Comparison of ENCODE assay signal across 8 cellular contexts in genomic region chr22:50783033-50783880, GRCh38. TPM values are rescaled to one million over a fixed set of nuclear protein-coding genes. Genes with fewer than 3 reads are reported as not detected.
DNase-seq lines count a peak whose midpoint lies in the region; ATAC-seq and TF ChIP-seq lines count a peak whose summit lies in the region.
"Not testable (repeated sequence)": the region's sequence is repeated elsewhere in the genome, so short reads cannot be mapped to it uniquely, and the experiment has no call there.

Gene RABL2B, minus strand, starts transcription at chr22:50783636. Its CDS starts 1,342 bp downstream, at chr22:50782294.

- H3K4me3 ChIP-seq in right cardiac atrium (ENCODE audit: low read length) = peak within 1 kb of the TSS; percentile 41
- peak within 1 kb of the TSS; percentile 70 for H3K4me3 ChIP-seq in psoas muscle
- peak within 1 kb of the TSS; percentile 56 for H3K4me3 ChIP-seq in upper lobe of right lung

- ATAC-seq in GM18499 (IDR thresholded peaks at IDR 0.05; ENCODE audit: insufficient read depth, unreplicated experiment) (peak; percentile 77), HG02884 (IDR thresholded peaks at IDR 0.05; ENCODE audit: unreplicated experiment) (peak; percentile 97), right cardiac atrium (peak; percentile 98), psoas muscle (peak; percentile 98 to 99 (median 99)), upper lobe of right lung (peak; percentile 99)

- intact Hi-C loops in T-helper 2 cell treated with Interferon-gamma antibody and Interleukin-4, amounts not matched to agents 100 ng/mL and 5 ng/mL, for 36 hours (cut with micrococcal nuclease); right cardiac atrium (cut with DNase I); psoas muscle (cut with DNase I); upper lobe of right lung (cut with DNase I): not testable (repeated sequence)

- not testable (repeated sequence) for H3K36me3 ChIP-seq in psoas muscle (ENCODE audit: insufficient read depth in 1 of 2, low read depth in 1 of 2); upper lobe of right lung

- not testable (repeated sequence) for H3K27me3 ChIP-seq in right cardiac atrium (ENCODE audit: control insufficient read depth, insufficient read depth); psoas muscle (ENCODE audit: insufficient read depth in 3 of 3, low read length in 2 of 3); upper lobe of right lung

- not testable (repeated sequence) for H3K4me1 ChIP-seq in right cardiac atrium (ENCODE audit: control insufficient read depth, insufficient read depth, low read length); psoas muscle; upper lobe of right lung

- WGBS in right cardiac atrium = under 1% methylated on average over 60 of the region's 77 CpGs
- WGBS in psoas muscle, 3 donors = 0 to 1% (median 0%) methylated on average over 31 to 62 of the region's 77 CpGs

- H3K9me3 ChIP-seq in right cardiac atrium (ENCODE audit: control insufficient read depth, low read length); psoas muscle; upper lobe of right lung: not testable (repeated sequence)

- not testable (repeated sequence) for H3K27ac ChIP-seq in right cardiac atrium (ENCODE audit: low read length); upper lobe of right lung
- peak within 1 kb of the TSS; percentile 41 for H3K27ac ChIP-seq in psoas muscle

- not testable (repeated sequence) for TF ChIP-seq CTCF in psoas muscle (IDR thresholded peaks at IDR 0.05); upper lobe of right lung (IDR thresholded peaks at IDR 0.05)

- peak; percentile 53 for DNase-seq in NCI-H1694 treated with DMSO at 0.1 percent for 48 hours (lab: John Stamatoyannopoulos, UW)
- DNase-seq in anterior cingulate cortex (lab: John Stamatoyannopoulos, UW) = peak; percentile 20 to 93 (median 79)
- DNase-seq in right cardiac atrium = peak; percentile 90 to 97 (median 96)
- DNase-seq in psoas muscle = peak; percentile 87 to 95
- peak; percentile 95 for DNase-seq in upper lobe of right lung

RNA-seq across cellular contexts. Expression of gene RABL2B, which starts in this region (rescaled TPM):
- total RNA-seq in T-helper 2 cell treated with Interferon-gamma antibody and Interleukin-4, amounts not matched to agents 100 ng/mL and 5 ng/mL, for 36 hours = 37.2 and 38.1 TPM in 2 replicates
- 10 to 100 TPM in 3 of 4 donors, 1 to 10 TPM in 1; 8.1 to 11.9 (median 10.8) TPM for total RNA-seq in right cardiac atrium
- polyA plus RNA-seq in right cardiac atrium = 10.3 TPM
- total RNA-seq in psoas muscle = 10 to 100 TPM in 1 of 4 donors, 1 to 10 TPM in 3; 4.1 to 11.8 (median 6.0) TPM
- 10 to 100 TPM in 2 of 3 donors, 1 to 10 TPM in 1; 7.1 to 12.7 (median 12.2) TPM for polyA plus RNA-seq in psoas muscle
- total RNA-seq in upper lobe of right lung = 27.0 TPM
